1 cellular context compared by ENCODE assay signal in the genomic region with DNA sequence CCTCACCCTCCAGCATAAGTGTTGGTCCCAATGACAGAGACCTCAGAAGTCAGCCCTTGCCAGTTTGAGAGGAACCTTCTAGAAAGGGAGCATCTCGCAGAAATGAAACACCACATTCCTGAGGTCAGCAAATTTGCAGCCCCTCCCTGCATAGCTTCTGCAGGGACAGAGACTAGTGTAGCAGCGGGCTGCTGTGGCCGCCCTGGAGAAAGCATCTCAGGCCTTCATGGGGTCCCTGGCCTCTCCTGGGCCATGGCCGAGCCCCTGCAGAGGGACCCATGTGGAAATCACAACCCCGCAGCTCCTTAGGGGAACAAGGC.
TF ChIP-seq lines count a peak whose summit lies in the region.

No MANE protein-coding gene starts in this region.

TF ChIP-seq in IMR-90, 13 proteins besides CTCF, POLR2A, EP300 and RAD21:
- TF ChIP-seq, protein P1, sequence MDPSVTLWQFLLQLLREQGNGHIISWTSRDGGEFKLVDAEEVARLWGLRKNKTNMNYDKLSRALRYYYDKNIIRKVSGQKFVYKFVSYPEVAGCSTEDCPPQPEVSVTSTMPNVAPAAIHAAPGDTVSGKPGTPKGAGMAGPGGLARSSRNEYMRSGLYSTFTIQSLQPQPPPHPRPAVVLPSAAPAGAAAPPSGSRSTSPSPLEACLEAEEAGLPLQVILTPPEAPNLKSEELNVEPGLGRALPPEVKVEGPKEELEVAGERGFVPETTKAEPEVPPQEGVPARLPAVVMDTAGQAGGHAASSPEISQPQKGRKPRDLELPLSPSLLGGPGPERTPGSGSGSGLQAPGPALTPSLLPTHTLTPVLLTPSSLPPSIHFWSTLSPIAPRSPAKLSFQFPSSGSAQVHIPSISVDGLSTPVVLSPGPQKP (IDR thresholded peaks at IDR 0.05; ENCODE audit: borderline replicate concordance, low read depth, low read length): no peak
- TF ChIP-seq CHD1 (IDR thresholded peaks at IDR 0.05; ENCODE audit: low read depth, low read length) (no peak), MAFK (IDR thresholded peaks at IDR 0.05; ENCODE audit: low read depth, low read length) (peak; percentile 47), FOS (IDR thresholded peaks at IDR 0.05; ENCODE audit: low read depth, low read length) (no peak)
